ENCODE assay signal across 10 cellular contexts in the genomic region with DNA sequence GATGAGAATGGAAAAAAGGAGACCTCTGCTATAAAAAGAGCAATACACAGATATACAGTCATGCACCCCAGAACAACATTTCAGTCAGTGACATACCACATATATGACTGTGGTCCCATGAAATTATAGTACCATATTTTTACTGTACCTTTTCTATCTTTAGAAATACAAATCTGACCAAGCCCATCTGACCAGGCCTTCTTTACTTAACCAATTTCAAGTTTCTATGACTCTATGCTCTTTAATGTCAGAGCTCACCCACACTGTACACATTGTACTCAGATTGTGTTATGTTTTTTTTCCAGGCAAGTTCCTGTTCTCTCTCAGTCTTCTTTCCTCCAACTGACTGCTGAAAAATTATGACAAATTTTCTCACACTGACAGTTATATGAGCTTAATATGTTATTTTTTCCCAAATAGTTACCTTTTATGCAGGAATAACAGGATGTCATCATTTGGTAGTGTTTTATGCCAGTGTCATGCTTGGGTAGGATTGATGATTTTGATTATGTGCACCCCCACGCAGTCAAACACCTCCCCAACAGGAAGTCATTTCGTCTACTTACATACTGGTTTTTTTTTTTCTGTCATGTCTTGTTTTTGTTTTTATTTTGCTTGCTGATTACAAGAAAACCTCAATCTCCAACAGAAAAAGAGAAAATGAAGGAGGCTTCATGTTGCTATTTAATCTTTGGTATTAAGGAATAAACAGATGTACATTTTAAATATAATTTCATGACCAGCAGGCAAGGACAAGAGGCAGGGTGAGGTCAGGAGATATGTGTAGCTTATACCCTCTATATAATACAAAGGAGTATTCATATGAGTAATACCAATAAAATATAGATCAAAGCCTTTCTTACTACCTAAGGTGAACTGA. TPM values are rescaled to one million over a fixed set of nuclear protein-coding genes. Genes with fewer than 3 reads are reported as not detected.
DNase-seq lines count a peak whose midpoint lies in the region; ATAC-seq and TF ChIP-seq lines count a peak whose summit lies in the region.
"Had no signal": no experiment of that assay in that cellular context is flagged by ENCODE, and none has a peak within 500 bp of the region (broad histone marks: within the 10 kb centered on the region; RNA-seq: fewer than 3 reads in every experiment).

No MANE protein-coding gene starts in this region.

- H3K9me3 ChIP-seq in T-helper 17 cell (ENCODE audit: control insufficient read depth, low read length, poor library complexity, severe bottlenecking) (no peaks in the 10 kb centered on the region), mucosa of rectum (ENCODE audit: control insufficient read depth in 2 of 2, low read length in 2 of 2) (no peaks in the 10 kb centered on the region)

- no peaks in the 10 kb centered on the region for H3K36me3 Mint-ChIP-seq in T-helper 17 cell (ENCODE audit: low read depth)

- DNase-seq in GM10266 (ENCODE audit: extremely low spot score), result peak; percentile 34
- DNase-seq in T-helper 17 cell, result no peak
- no peak for DNase-seq in NCI-H2196 (lab: John Stamatoyannopoulos, UW; ENCODE audit: unreplicated experiment)
- DNase-seq in UCSD-AML1 (lab: John Stamatoyannopoulos, UW; ENCODE audit: unreplicated experiment), result no peak
- DNase-seq in activated effector memory CD4-positive, alpha-beta T cell treated with anti-CD3 and anti-CD28 coated beads, Interleukin-2, amount 50 U/mL, for 16 hours, result no peak
- no peak for DNase-seq in NCI-H2227 (lab: John Stamatoyannopoulos, UW; ENCODE audit: unreplicated experiment)
- DNase-seq: activated CD4-positive, CD25-positive, alpha-beta regulatory T cell had no signal

- no peaks in the 10 kb centered on the region for H3K27me3 ChIP-seq in mucosa of rectum (ENCODE audit: control insufficient read depth in 2 of 2, insufficient read depth in 2 of 2, low read length in 2 of 2)

- TF ChIP-seq CTCF in GM10266 (IDR thresholded peaks at IDR 0.05; ENCODE audit: control insufficient read depth, insufficient read depth, low read depth, missing control alignments), result no peak

- peak overlapping the region; percentile 39 for H3K4me3 Mint-ChIP-seq in T-helper 17 cell

- ATAC-seq in GM21367 (IDR thresholded peaks at IDR 0.05; ENCODE audit: unreplicated experiment) (peak; percentile 57), T-helper 17 cell (peak; percentile 64)

- no peaks in the 10 kb centered on the region for H3K36me3 ChIP-seq in mucosa of rectum (ENCODE audit: control insufficient read depth in 2 of 2, insufficient read depth in 2 of 2, low read length in 2 of 2)

- H3K27me3 Mint-ChIP-seq in T-helper 17 cell, result no peaks in the 10 kb centered on the region

- peak overlapping the region; percentile 88 for H3K27ac Mint-ChIP-seq in T-helper 17 cell

- H3K27ac ChIP-seq in mucosa of rectum (ENCODE audit: low read depth in 2 of 2, low read length in 2 of 2), result peak overlapping the region; percentile 20 to 73
- H3K27ac ChIP-seq: parathyroid adenoma had no signal

- H3K4me1 ChIP-seq in mucosa of rectum (ENCODE audit: control insufficient read depth in 2 of 2, insufficient read depth in 2 of 2, low read length in 2 of 2), result peaks cover 6 to 7% of the 10 kb centered on the region in 2 donors
- H3K4me1 ChIP-seq: parathyroid adenoma had no signal

- peaks cover 16% of the 10 kb centered on the region for H3K4me1 Mint-ChIP-seq in T-helper 17 cell

- H3K9ac ChIP-seq in mucosa of rectum (ENCODE audit: low read depth in 1 of 2, low read length in 2 of 2), result peak overlapping the region; percentile 7 to 35
- H3K9ac ChIP-seq: parathyroid adenoma had no signal

- peak overlapping the region; percentile 15 to 46 for H3K4me3 ChIP-seq in mucosa of rectum (ENCODE audit: low read length in 2 of 2)

RNA-seq across cellular contexts. Expression of gene CBLB, which starts 8.2 kb away (rescaled TPM):
- total RNA-seq in T-helper 17 cell, result 10 to 100 TPM; 81.3 to 91.1 TPM
